ENCODE assay signal across 1 cellular context in the genomic region with DNA sequence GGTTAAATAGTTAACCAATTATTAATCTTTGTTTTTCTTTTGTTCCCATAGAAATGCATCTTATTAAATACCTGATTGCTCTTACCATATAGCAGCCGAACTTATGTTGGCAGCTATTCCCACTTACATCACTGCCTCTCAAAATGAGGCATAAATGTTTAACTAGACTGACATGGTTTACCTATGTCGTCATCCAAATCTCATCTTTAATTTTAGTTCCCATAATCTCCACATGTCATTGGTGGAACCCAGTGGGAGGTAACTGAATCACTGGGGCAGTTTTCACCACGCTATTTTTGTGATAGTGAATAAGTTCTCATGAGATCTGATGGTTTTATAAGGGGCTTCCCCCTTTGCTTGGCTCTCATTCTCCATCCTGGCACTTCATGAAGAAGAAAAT.
TF ChIP-seq lines count a peak whose summit lies in the region.

No MANE protein-coding gene starts in this region.

TF ChIP-seq in GM23338, 12 proteins besides CTCF, POLR2A, EP300 and RAD21 (continued from another document):
- TF ChIP-seq, protein P1, sequence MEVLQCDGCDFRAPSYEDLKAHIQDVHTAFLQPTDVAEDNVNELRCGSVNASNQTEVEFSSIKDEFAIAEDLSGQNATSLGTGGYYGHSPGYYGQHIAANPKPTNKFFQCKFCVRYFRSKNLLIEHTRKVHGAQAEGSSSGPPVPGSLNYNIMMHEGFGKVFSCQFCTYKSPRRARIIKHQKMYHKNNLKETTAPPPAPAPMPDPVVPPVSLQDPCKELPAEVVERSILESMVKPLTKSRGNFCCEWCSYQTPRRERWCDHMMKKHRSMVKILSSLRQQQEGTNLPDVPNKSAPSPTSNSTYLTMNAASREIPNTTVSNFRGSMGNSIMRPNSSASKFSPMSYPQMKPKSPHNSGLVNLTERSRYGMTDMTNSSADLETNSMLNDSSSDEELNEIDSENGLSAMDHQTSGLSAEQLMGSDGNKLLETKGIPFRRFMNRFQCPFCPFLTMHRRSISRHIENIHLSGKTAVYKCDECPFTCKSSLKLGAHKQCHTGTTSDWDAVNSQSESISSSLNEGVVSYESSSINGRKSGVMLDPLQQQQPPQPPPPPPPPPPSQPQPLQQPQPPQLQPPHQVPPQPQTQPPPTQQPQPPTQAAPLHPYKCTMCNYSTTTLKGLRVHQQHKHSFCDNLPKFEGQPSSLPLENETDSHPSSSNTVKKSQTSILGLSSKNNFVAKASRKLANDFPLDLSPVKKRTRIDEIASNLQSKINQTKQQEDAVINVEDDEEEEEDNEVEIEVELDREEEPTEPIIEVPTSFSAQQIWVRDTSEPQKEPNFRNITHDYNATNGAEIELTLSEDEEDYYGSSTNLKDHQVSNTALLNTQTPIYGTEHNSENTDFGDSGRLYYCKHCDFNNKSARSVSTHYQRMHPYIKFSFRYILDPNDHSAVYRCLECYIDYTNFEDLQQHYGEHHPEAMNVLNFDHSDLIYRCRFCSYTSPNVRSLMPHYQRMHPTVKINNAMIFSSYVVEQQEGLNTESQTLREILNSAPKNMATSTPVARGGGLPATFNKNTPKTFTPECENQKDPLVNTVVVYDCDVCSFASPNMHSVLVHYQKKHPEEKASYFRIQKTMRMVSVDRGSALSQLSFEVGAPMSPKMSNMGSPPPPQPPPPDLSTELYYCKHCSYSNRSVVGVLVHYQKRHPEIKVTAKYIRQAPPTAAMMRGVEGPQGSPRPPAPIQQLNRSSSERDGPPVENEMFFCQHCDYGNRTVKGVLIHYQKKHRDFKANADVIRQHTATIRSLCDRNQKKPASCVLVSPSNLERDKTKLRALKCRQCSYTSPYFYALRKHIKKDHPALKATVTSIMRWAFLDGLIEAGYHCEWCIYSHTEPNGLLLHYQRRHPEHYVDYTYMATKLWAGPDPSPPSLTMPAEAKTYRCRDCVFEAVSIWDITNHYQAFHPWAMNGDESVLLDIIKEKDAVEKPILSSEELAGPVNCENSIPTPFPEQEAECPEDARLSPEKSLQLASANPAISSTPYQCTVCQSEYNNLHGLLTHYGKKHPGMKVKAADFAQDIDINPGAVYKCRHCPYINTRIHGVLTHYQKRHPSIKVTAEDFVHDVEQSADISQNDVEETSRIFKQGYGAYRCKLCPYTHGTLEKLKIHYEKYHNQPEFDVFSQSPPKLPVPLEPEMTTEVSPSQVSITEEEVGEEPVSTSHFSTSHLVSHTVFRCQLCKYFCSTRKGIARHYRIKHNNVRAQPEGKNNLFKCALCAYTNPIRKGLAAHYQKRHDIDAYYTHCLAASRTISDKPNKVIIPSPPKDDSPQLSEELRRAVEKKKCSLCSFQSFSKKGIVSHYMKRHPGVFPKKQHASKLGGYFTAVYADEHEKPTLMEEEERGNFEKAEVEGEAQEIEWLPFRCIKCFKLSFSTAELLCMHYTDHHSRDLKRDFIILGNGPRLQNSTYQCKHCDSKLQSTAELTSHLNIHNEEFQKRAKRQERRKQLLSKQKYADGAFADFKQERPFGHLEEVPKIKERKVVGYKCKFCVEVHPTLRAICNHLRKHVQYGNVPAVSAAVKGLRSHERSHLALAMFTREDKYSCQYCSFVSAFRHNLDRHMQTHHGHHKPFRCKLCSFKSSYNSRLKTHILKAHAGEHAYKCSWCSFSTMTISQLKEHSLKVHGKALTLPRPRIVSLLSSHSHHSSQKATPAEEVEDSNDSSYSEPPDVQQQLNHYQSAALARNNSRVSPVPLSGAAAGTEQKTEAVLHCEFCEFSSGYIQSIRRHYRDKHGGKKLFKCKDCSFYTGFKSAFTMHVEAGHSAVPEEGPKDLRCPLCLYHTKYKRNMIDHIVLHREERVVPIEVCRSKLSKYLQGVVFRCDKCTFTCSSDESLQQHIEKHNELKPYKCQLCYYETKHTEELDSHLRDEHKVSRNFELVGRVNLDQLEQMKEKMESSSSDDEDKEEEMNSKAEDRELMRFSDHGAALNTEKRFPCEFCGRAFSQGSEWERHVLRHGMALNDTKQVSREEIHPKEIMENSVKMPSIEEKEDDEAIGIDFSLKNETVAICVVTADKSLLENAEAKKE (CRISPR knock-in tag; IDR thresholded peaks at IDR 0.05), result no peak
- TF ChIP-seq, protein P2, sequence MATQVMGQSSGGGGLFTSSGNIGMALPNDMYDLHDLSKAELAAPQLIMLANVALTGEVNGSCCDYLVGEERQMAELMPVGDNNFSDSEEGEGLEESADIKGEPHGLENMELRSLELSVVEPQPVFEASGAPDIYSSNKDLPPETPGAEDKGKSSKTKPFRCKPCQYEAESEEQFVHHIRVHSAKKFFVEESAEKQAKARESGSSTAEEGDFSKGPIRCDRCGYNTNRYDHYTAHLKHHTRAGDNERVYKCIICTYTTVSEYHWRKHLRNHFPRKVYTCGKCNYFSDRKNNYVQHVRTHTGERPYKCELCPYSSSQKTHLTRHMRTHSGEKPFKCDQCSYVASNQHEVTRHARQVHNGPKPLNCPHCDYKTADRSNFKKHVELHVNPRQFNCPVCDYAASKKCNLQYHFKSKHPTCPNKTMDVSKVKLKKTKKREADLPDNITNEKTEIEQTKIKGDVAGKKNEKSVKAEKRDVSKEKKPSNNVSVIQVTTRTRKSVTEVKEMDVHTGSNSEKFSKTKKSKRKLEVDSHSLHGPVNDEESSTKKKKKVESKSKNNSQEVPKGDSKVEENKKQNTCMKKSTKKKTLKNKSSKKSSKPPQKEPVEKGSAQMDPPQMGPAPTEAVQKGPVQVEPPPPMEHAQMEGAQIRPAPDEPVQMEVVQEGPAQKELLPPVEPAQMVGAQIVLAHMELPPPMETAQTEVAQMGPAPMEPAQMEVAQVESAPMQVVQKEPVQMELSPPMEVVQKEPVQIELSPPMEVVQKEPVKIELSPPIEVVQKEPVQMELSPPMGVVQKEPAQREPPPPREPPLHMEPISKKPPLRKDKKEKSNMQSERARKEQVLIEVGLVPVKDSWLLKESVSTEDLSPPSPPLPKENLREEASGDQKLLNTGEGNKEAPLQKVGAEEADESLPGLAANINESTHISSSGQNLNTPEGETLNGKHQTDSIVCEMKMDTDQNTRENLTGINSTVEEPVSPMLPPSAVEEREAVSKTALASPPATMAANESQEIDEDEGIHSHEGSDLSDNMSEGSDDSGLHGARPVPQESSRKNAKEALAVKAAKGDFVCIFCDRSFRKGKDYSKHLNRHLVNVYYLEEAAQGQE (IDR thresholded peaks at IDR 0.05; ENCODE audit: unreplicated experiment), result no peak
